In the genomic region with DNA sequence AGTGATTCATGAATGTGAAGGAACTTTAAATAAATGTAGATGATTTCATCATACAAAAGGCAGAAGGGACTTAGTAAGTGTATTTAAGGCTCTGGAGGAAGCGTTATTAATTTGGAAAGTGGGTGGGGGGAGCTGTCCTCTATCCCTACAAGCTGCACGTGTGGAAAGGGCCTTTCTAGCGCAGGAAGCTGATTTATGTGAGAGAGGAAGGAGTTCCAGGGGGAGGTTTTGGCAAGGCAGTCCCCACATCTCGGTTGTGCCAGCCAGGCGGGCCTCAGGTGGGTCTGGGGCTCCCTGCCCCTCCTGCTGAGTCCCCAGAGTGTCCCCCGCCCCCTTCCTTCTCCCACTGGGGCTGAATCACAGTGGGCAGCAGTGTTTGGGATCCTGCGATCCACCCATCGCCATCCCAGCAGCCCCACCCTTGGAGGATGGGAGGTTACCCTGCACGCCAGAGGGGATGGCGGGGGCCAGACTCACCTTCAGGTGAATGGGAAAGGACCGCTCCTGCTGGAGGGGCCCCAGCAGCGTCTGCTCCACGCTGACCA, we compare ENCODE assay signal across 10 cellular contexts. TPM values are rescaled to one million over a fixed set of nuclear protein-coding genes. Genes with fewer than 3 reads are reported as not detected.
DNase-seq lines count a peak whose midpoint lies in the region; ATAC-seq and TF ChIP-seq lines count a peak whose summit lies in the region.
"Had no signal": no experiment of that assay in that cellular context is flagged by ENCODE, and none has a peak within 500 bp of the region (broad histone marks: within the 10 kb centered on the region; RNA-seq: fewer than 3 reads in every experiment).

No MANE protein-coding gene starts in this region.

- ATAC-seq in memory B cell (ENCODE audit: low read depth) (no peak), GM21447 (IDR thresholded peaks at IDR 0.05; ENCODE audit: unreplicated experiment) (no peak), GM18502 (IDR thresholded peaks at IDR 0.05; ENCODE audit: poor library complexity, unreplicated experiment) (no peak)
- peak in 1 of 2 donors; percentile 13 for ATAC-seq in stimulated activated naive B cell treated with anti-CD40 and anti-IgM and Interleukin-4, amounts not matched to agents 10 μg/mL and 1 μg/mL and 100 μg/mL, for 72 hours (replicated peaks)

- TF ChIP-seq CTCF in brain (conservative IDR thresholded peaks at IDR 0.05), result no peak

- H3K36me3 Mint-ChIP-seq in brain (no peaks in the 10 kb centered on the region), memory B cell (no peaks in the 10 kb centered on the region)
- peaks cover 0 to 3% of the 10 kb centered on the region in 2 donors for H3K36me3 Mint-ChIP-seq in stimulated activated naive B cell treated with anti-CD40 and anti-IgM and Interleukin-4, amounts not matched to agents 10 μg/mL and 1 μg/mL and 100 μg/mL, for 72 hours

- H3K4me3 Mint-ChIP-seq in brain, result peak overlapping the region in 4 of 5 experiments; percentile 26 to 76 (median 60)
- peak overlapping the region; percentile 76 for H3K4me3 Mint-ChIP-seq in memory B cell
- peak overlapping the region; percentile 59 to 73 for H3K4me3 Mint-ChIP-seq in stimulated activated naive B cell treated with anti-CD40 and anti-IgM and Interleukin-4, amounts not matched to agents 10 μg/mL and 1 μg/mL and 100 μg/mL, for 72 hours

- DNase-seq in MV-4-11 (lab: John Stamatoyannopoulos, UW) (peak; percentile 7), memory B cell (ENCODE audit: low spot score in 2 of 2) (no peak), OCI-M2 (lab: John Stamatoyannopoulos, UW; ENCODE audit: unreplicated experiment) (no peak)
- no peak for DNase-seq in stimulated activated naive B cell treated with anti-CD40 and anti-IgM and Interleukin-4, amounts not matched to agents 10 μg/mL and 1 μg/mL and 100 μg/mL, for 72 hours
- DNase-seq: activated T-cell treated with anti-CD3 and anti-CD28 coated beads, Interleukin-2, amount 50 U/mL, for 1 hour; cortex of kidney; DMS 273 treated with DMSO at 0.1 percent for 48 hours had no signal

- H3K9me3 Mint-ChIP-seq in brain (peaks cover 0 to 3% (median 0%) of the 10 kb centered on the region in 5 experiments), memory B cell (no peaks in the 10 kb centered on the region)
- no peaks in the 10 kb centered on the region for H3K9me3 Mint-ChIP-seq in stimulated activated naive B cell treated with anti-CD40 and anti-IgM and Interleukin-4, amounts not matched to agents 10 μg/mL and 1 μg/mL and 100 μg/mL, for 72 hours

- H3K27me3 Mint-ChIP-seq in brain, result peaks cover 9% of the 10 kb centered on the region
- no peaks in the 10 kb centered on the region for H3K27me3 Mint-ChIP-seq in memory B cell
- peaks cover 0 to 11% of the 10 kb centered on the region in 2 donors for H3K27me3 Mint-ChIP-seq in stimulated activated naive B cell treated with anti-CD40 and anti-IgM and Interleukin-4, amounts not matched to agents 10 μg/mL and 1 μg/mL and 100 μg/mL, for 72 hours

- H3K27ac Mint-ChIP-seq in brain (peak overlapping the region in 1 of 5 experiments; percentile 47), memory B cell (no peak overlapping the region)
- no peak overlapping the region for H3K27ac Mint-ChIP-seq in stimulated activated naive B cell treated with anti-CD40 and anti-IgM and Interleukin-4, amounts not matched to agents 10 μg/mL and 1 μg/mL and 100 μg/mL, for 72 hours

- H3K4me1 Mint-ChIP-seq in brain, result peaks cover 31% of the 10 kb centered on the region
- peaks cover 19% of the 10 kb centered on the region for H3K4me1 Mint-ChIP-seq in memory B cell
- H3K4me1 Mint-ChIP-seq in stimulated activated naive B cell treated with anti-CD40 and anti-IgM and Interleukin-4, amounts not matched to agents 10 μg/mL and 1 μg/mL and 100 μg/mL, for 72 hours, result peaks cover 29 to 58% of the 10 kb centered on the region in 2 donors

RNA-seq across cellular contexts. Expression of gene DLEU7, which starts 0.7 kb away (rescaled TPM):
- polyA plus RNA-seq in brain (ENCODE audit: insufficient read depth, low read depth, low replicate concordance), result 0.98 TPM
